ENCODE assay signal across 1 cellular context in genomic region chr7:92134271-92135099, GRCh38.
TF ChIP-seq lines count a peak whose summit lies in the region.

TSS of gene CYP51A1 (minus strand) at chr7:92134477. CDS start at chr7:92134364, 113 bp downstream.

TF ChIP-seq in HepG2, 621 proteins besides CTCF, POLR2A, EP300 and RAD21 (continued from another document and continues in another):
- TF ChIP-seq ZNF318 (CRISPR knock-in tag; IDR thresholded peaks at IDR 0.05) (peak; percentile 56), PHF20 (CRISPR knock-in tag; IDR thresholded peaks at IDR 0.05) (peak; percentile 22; the same call in 1 of the 2 replicates), ZNF264 (CRISPR knock-in tag; IDR thresholded peaks at IDR 0.05) (peak; percentile 40; the same call in 1 of the 2 replicates), THAP11 (CRISPR knock-in tag; IDR thresholded peaks at IDR 0.05) (peak; percentile 75), ZNF574 (CRISPR knock-in tag; IDR thresholded peaks at IDR 0.05) (peak; percentile 62), ZNF331 (CRISPR knock-in tag; IDR thresholded peaks at IDR 0.05) (peak; percentile 21; the same call in 1 of the 2 replicates), HMGXB3 (CRISPR knock-in tag; IDR thresholded peaks at IDR 0.05; ENCODE audit: borderline replicate concordance) (no peak), ZNF788 (CRISPR knock-in tag; IDR thresholded peaks at IDR 0.05; ENCODE audit: borderline replicate concordance) (peak; percentile 95), ZNF883 (CRISPR knock-in tag; IDR thresholded peaks at IDR 0.05; ENCODE audit: not compliant biosample characterization) (peak; percentile 62), SALL2 (CRISPR knock-in tag; IDR thresholded peaks at IDR 0.05) (peak; percentile 79), SKIL (CRISPR knock-in tag; IDR thresholded peaks at IDR 0.05; ENCODE audit: borderline replicate concordance) (no peak), MTA1 (CRISPR knock-in tag; IDR thresholded peaks at IDR 0.05; ENCODE audit: borderline replicate concordance) (peak; percentile 63; the same call in 1 of the 2 replicates), RFXAP (CRISPR knock-in tag; IDR thresholded peaks at IDR 0.05; ENCODE audit: borderline replicate concordance) (peak; percentile 90), ZXDC (CRISPR knock-in tag; IDR thresholded peaks at IDR 0.05) (no peak; the same call in 1 of the 2 replicates), YEATS4 (CRISPR knock-in tag; IDR thresholded peaks at IDR 0.05; ENCODE audit: borderline replicate concordance) (peak; percentile 96), MAZ (IDR thresholded peaks at IDR 0.05; ENCODE audit: borderline replicate concordance, low read depth, low read length) (peak; percentile 16; the same call in 1 of the 2 replicates), MAZ (CRISPR knock-in tag; IDR thresholded peaks at IDR 0.05; ENCODE audit: low read depth) (peak; percentile 83), ZNF333 (CRISPR knock-in tag; IDR thresholded peaks at IDR 0.05; ENCODE audit: borderline replicate concordance) (no peak; the same call in 1 of the 2 replicates), TFE3 (CRISPR knock-in tag; IDR thresholded peaks at IDR 0.05) (0 out of 2 replicates have a peak, but pooled peaks have one; percentile 32), CREB3 (CRISPR knock-in tag; IDR thresholded peaks at IDR 0.05) (no peak; the same call in 1 of the 2 replicates), CERS6 (CRISPR knock-in tag; IDR thresholded peaks at IDR 0.05) (no peak), ZBTB2 (CRISPR knock-in tag; IDR thresholded peaks at IDR 0.05; ENCODE audit: low read depth) (0 out of 2 replicates have a peak, but pooled peaks have one; percentile 52), ZNF83 (CRISPR knock-in tag; IDR thresholded peaks at IDR 0.05; ENCODE audit: borderline replicate concordance) (no peak)
